26 cellular contexts compared by ENCODE assay signal in genomic region chr2:65411056-65411795, GRCh38. TPM values are rescaled to one million over a fixed set of nuclear protein-coding genes. Genes with fewer than 3 reads are reported as not detected.
DNase-seq lines count a peak whose midpoint lies in the region; ATAC-seq and TF ChIP-seq lines count a peak whose summit lies in the region.
"Had no signal": no experiment of that assay in that cellular context is flagged by ENCODE, and none has a peak within 500 bp of the region (broad histone marks: within the 10 kb centered on the region; RNA-seq: fewer than 3 reads in every experiment).

No MANE protein-coding gene starts in this region.

- CTCF ChIA-PET in WTC11 (lab: Charles Lee): no interaction called here
- CTCF ChIA-PET in activated CD4-positive, alpha-beta T cell treated with anti-CD3 and anti-CD28 coated beads for 36 hours (lab: Charles Lee): no interaction called here

- H3K27ac ChIP-seq in 22Rv1: peak overlapping the region; percentile 83
- peak overlapping the region; percentile 26; the same call in 1 of the 2 replicates for H3K27ac ChIP-seq in HUES6 (ENCODE audit: low read depth, low read length)
- peak overlapping the region; percentile 48 for H3K27ac ChIP-seq in mesendoderm (ENCODE audit: low read depth, low read length)
- H3K27ac ChIP-seq: tibial nerve had no signal

- no peak for TF ChIP-seq CTCF in 22Rv1 (IDR thresholded peaks at IDR 0.05)
- no peak for TF ChIP-seq CTCF in WTC11 (IDR thresholded peaks at IDR 0.05)

- no peak overlapping the region for H4K5ac ChIP-seq in mesendoderm (ENCODE audit: low read length)

- H3K56ac ChIP-seq in mesendoderm (ENCODE audit: low read length): no peak overlapping the region

- no peak overlapping the region for H3K4ac ChIP-seq in mesendoderm (ENCODE audit: low read depth, low read length)

- intact Hi-C loops in activated CD4-positive, alpha-beta T cell treated with anti-CD3 and anti-CD28 coated beads for 36 hours (cut with DNase I, micrococcal nuclease): no loop called here

- no peaks in the 10 kb centered on the region for H3K27me3 ChIP-seq in HUES6 (ENCODE audit: control insufficient read depth, insufficient read depth, low read length)
- H3K27me3 ChIP-seq in mesendoderm (ENCODE audit: insufficient read depth, low read length, poor library complexity): no peaks in the 10 kb centered on the region
- H3K27me3 ChIP-seq: tibial nerve had no signal

- no peaks in the 10 kb centered on the region for H3K9me3 ChIP-seq in HUES6 (ENCODE audit: control insufficient read depth, insufficient read depth, low read depth, low read length)
- H3K9me3 ChIP-seq: SK-N-SH, tibial nerve had no signal

- H3K4me1 ChIP-seq in HUES6 (ENCODE audit: control insufficient read depth, insufficient read depth, low read length) (peaks cover 61% of the 10 kb centered on the region), mesendoderm (ENCODE audit: control insufficient read depth, low read depth, low read length) (peaks cover 26% of the 10 kb centered on the region)

- H3K36me3 ChIP-seq in HUES6 (ENCODE audit: control insufficient read depth, insufficient read depth, low read length) (no peaks in the 10 kb centered on the region), mesendoderm (ENCODE audit: control insufficient read depth, insufficient read depth, low read length) (no peaks in the 10 kb centered on the region)
- H3K36me3 ChIP-seq: tibial nerve had no signal

- POLR2A ChIA-PET in WTC11 (lab: Charles Lee): no interaction called here
- POLR2A ChIA-PET in activated CD4-positive, alpha-beta T cell treated with anti-CD3 and anti-CD28 coated beads for 36 hours (lab: Charles Lee): interaction anchor here (0.6 kb wide), 1 partner anchor 45 kb away, joined by 3 read pairs; no protein-coding TSS in a partner anchor

- no peak overlapping the region for H3K23ac ChIP-seq in mesendoderm (ENCODE audit: low read length)

- peaks cover 64% of the 10 kb centered on the region for H3K4me1 Mint-ChIP-seq in WTC11
- peaks cover 12% of the 10 kb centered on the region for H3K4me1 Mint-ChIP-seq in activated CD4-positive, alpha-beta T cell treated with anti-CD3 and anti-CD28 coated beads for 36 hours

- no peak overlapping the region for H3K18ac ChIP-seq in mesendoderm (ENCODE audit: low read length)

- H3K79me1 ChIP-seq in mesendoderm (ENCODE audit: low read length): peaks cover 24% of the 10 kb centered on the region

- peaks cover 4% of the 10 kb centered on the region for H3K79me2 ChIP-seq in mesendoderm (ENCODE audit: control insufficient read depth, insufficient read depth, low read length)

- H2AK5ac ChIP-seq in mesendoderm (ENCODE audit: low read length): no peak overlapping the region

- H3K4me3 Mint-ChIP-seq in WTC11: no peak overlapping the region
- H3K4me3 Mint-ChIP-seq in activated CD4-positive, alpha-beta T cell treated with anti-CD3 and anti-CD28 coated beads for 36 hours: no peak overlapping the region
- H3K4me3 Mint-ChIP-seq: activated CD4-positive, alpha-beta memory T cell treated with anti-CD3 and anti-CD28 coated beads, Interleukin-2, amount 10 ng/mL, durations not matched to agents 7 days and 5 days; B cell; stimulated activated naive CD8-positive, alpha-beta T cell treated with anti-CD3 and anti-CD28 coated beads, Interleukin-15, Interleukin-2, amounts not matched to agents 100 ng/mL and 50 ng/mL, for 24 hours had no signal

- H3K4me2 ChIP-seq in mesendoderm (ENCODE audit: low read length): no peak overlapping the region
- H3K4me2 ChIP-seq: SK-N-SH had no signal

- H3K36me3 Mint-ChIP-seq in WTC11: no peaks in the 10 kb centered on the region
- H3K36me3 Mint-ChIP-seq in activated CD4-positive, alpha-beta T cell treated with anti-CD3 and anti-CD28 coated beads for 36 hours (ENCODE audit: low read depth): no peaks in the 10 kb centered on the region

- peak overlapping the region; percentile 54; the same call in 1 of the 2 replicates for H3K27ac Mint-ChIP-seq in WTC11
- H3K27ac Mint-ChIP-seq in activated CD4-positive, alpha-beta T cell treated with anti-CD3 and anti-CD28 coated beads for 36 hours: no peak overlapping the region
- H3K27ac Mint-ChIP-seq: activated CD4-positive, alpha-beta memory T cell treated with anti-CD3 and anti-CD28 coated beads, Interleukin-2, amount 10 ng/mL, durations not matched to agents 7 days and 5 days; B cell; stimulated activated naive CD8-positive, alpha-beta T cell treated with anti-CD3 and anti-CD28 coated beads, Interleukin-15, Interleukin-2, amounts not matched to agents 100 ng/mL and 50 ng/mL, for 24 hours had no signal

- no peak overlapping the region for H2BK5ac ChIP-seq in mesendoderm (ENCODE audit: low read length)

- H3K9me3 Mint-ChIP-seq in WTC11: no peaks in the 10 kb centered on the region
- H3K9me3 Mint-ChIP-seq in activated CD4-positive, alpha-beta T cell treated with anti-CD3 and anti-CD28 coated beads for 36 hours (ENCODE audit: low read depth): no peaks in the 10 kb centered on the region
- H3K9me3 Mint-ChIP-seq: activated CD4-positive, alpha-beta memory T cell treated with anti-CD3 and anti-CD28 coated beads, Interleukin-2, amount 10 ng/mL, durations not matched to agents 7 days and 5 days; stimulated activated naive CD8-positive, alpha-beta T cell treated with anti-CD3 and anti-CD28 coated beads, Interleukin-15, Interleukin-2, amounts not matched to agents 100 ng/mL and 50 ng/mL, for 24 hours had no signal

- H3K4me3 ChIP-seq in HUES6 (ENCODE audit: low read depth, low read length) (no peak overlapping the region), mesendoderm (ENCODE audit: low read length) (no peak overlapping the region)
- H3K4me3 ChIP-seq: tibial nerve had no signal

- H2BK15ac ChIP-seq in mesendoderm (replicated peaks; ENCODE audit: low read depth): no peak overlapping the region

- H2BK120ac ChIP-seq in mesendoderm (ENCODE audit: low read depth, low read length): no peak overlapping the region

- WGBS in mesendoderm (ENCODE audit: extremely low coverage, insufficient coverage, low lambda C conversion rate): no CpG with 5 or more reads among the region's 7 CpGs

- no peak overlapping the region for H3K9ac ChIP-seq in HUES6 (ENCODE audit: low read length)
- H3K9ac ChIP-seq in mesendoderm (ENCODE audit: low read length): no peak overlapping the region
- H3K9ac ChIP-seq: SK-N-SH had no signal

- DNase-seq in WTC11 (ENCODE audit: low spot score): no peak
- DNase-seq in mesendoderm: peak; percentile 60
- no peak for DNase-seq in Kasumi-1 (lab: John Stamatoyannopoulos, UW)
- DNase-seq in kidney glomerular epithelial cell (lab: John Stamatoyannopoulos, UW): no peak
- DNase-seq in activated CD4-positive, alpha-beta T cell treated with anti-CD3 and anti-CD28 coated beads for 36 hours: no peak
- no peak for DNase-seq in NCI-H2081 treated with DMSO at 0.1 percent for 48 hours (lab: John Stamatoyannopoulos, UW)
- DNase-seq: activated CD4-positive, alpha-beta memory T cell treated with anti-CD3 and anti-CD28 coated beads, Interleukin-2, amount 10 ng/mL, durations not matched to agents 7 days and 5 days; activated CD4-positive, CD25-positive, alpha-beta regulatory T cell; activated effector memory CD4-positive, alpha-beta T cell treated with Interleukin-2 at 50 U/mL for 16 hours; effector CD8-positive, alpha-beta T cell; EL; hypothalamus; islet precursor cell; NCI-H1092 treated with DMSO at 0.1 percent for 48 hours; NCI-H2107; NCI-H510A; occipital lobe; SK-N-SH; stimulated activated CD4-positive, alpha-beta T cell treated with anti-CD3 and anti-CD28 coated beads, Interleukin-12 subunit alpha, Interleukin-12 subunit beta, amount 100 ng/mL, for 4 hours; T-helper 9 cell had no signal

- no peak for ATAC-seq in WTC11
- ATAC-seq in activated CD4-positive, alpha-beta T cell treated with anti-CD3 and anti-CD28 coated beads for 36 hours: no peak
- ATAC-seq: esophagus mucosa had no signal

- H4K8ac ChIP-seq in mesendoderm (ENCODE audit: low read depth, low read length): no peak overlapping the region

- H3K27me3 Mint-ChIP-seq in WTC11 (ENCODE audit: low read depth): no peaks in the 10 kb centered on the region; the same call in 1 of the 2 replicates
- peaks cover 4% of the 10 kb centered on the region for H3K27me3 Mint-ChIP-seq in activated CD4-positive, alpha-beta T cell treated with anti-CD3 and anti-CD28 coated beads for 36 hours
- H3K27me3 Mint-ChIP-seq: activated CD4-positive, alpha-beta memory T cell treated with anti-CD3 and anti-CD28 coated beads, Interleukin-2, amount 10 ng/mL, durations not matched to agents 7 days and 5 days had no signal

TF ChIP-seq in WTC11, 78 proteins besides CTCF, POLR2A, EP300 and RAD21 (continues in another document):
- TF ChIP-seq NFATC4 (CRISPR knock-in tag; IDR thresholded peaks at IDR 0.05) (no peak), NFE2L1 (CRISPR knock-in tag; IDR thresholded peaks at IDR 0.05) (no peak), IRF2 (CRISPR knock-in tag; IDR thresholded peaks at IDR 0.05; ENCODE audit: borderline replicate concordance, low read depth) (no peak), ZNF219 (CRISPR knock-in tag; IDR thresholded peaks at IDR 0.05; ENCODE audit: borderline replicate concordance) (no peak), STAT6 (CRISPR knock-in tag; conservative IDR thresholded peaks at IDR 0.05; ENCODE audit: low read depth) (no peak), PRRX2 (CRISPR knock-in tag; IDR thresholded peaks at IDR 0.05) (no peak), ETV6 (CRISPR knock-in tag; IDR thresholded peaks at IDR 0.05) (no peak), NR3C1 (CRISPR knock-in tag; conservative IDR thresholded peaks at IDR 0.05; ENCODE audit: low read depth) (no peak), MXD4 (CRISPR knock-in tag; IDR thresholded peaks at IDR 0.05; ENCODE audit: borderline replicate concordance) (no peak)

RNA-seq across cellular contexts. Expression of gene SPRED2, which starts 21.2 kb away (rescaled TPM):
- total RNA-seq in WTC11 (2021): 26.4 to 34.1 TPM (median 32.7 TPM) in 3 replicates
- 14.8 TPM for polyA plus RNA-seq in mesendoderm (2013, experiment 1 of 2)
- polyA plus RNA-seq in mesendoderm (2013, experiment 2 of 2): 14.5 TPM
- total RNA-seq in activated CD4-positive, alpha-beta T cell treated with anti-CD3 and anti-CD28 coated beads for 36 hours: 1 to 10 TPM; 6.7 to 7.9 TPM

Comparison
In these comparisons a context has a peak if more than half of its experiments do, and no peak if none do; other contexts are left out.
1. H3K27ac ChIP-seq: peak in every context shown above with its lines; median percentile 83 in 22Rv1; 48 in mesendoderm; 26 in HUES6.